1 cellular context compared by ENCODE assay signal in genomic region chr12:92041742-92042141, GRCh38.
TF ChIP-seq lines count a peak whose summit lies in the region.

No MANE protein-coding gene starts in this region.

TF ChIP-seq in HepG2, 621 proteins besides CTCF, POLR2A, EP300 and RAD21 (continued from another document):
- TF ChIP-seq IRX3 (CRISPR knock-in tag; IDR thresholded peaks at IDR 0.05; ENCODE audit: borderline replicate concordance, low read depth): no peak
- TF ChIP-seq HOXA9 (CRISPR knock-in tag; IDR thresholded peaks at IDR 0.05; ENCODE audit: borderline replicate concordance): no peak
- TF ChIP-seq ZBTB1 (CRISPR knock-in tag; IDR thresholded peaks at IDR 0.05; ENCODE audit: borderline replicate concordance): no peak
- TF ChIP-seq ZNF468 (CRISPR knock-in tag; IDR thresholded peaks at IDR 0.05): no peak
- TF ChIP-seq ZNF7 (CRISPR knock-in tag; IDR thresholded peaks at IDR 0.05): no peak
- no peak for TF ChIP-seq CEBPZ (IDR thresholded peaks at IDR 0.05; ENCODE audit: low read length)
- TF ChIP-seq JUND (CRISPR knock-in tag; IDR thresholded peaks at IDR 0.05): no peak
- TF ChIP-seq FOSL1 (CRISPR knock-in tag; IDR thresholded peaks at IDR 0.05; ENCODE audit: borderline replicate concordance): no peak
- TF ChIP-seq TAF15 (IDR thresholded peaks at IDR 0.05; ENCODE audit: low read depth, low read length, poor library complexity, severe bottlenecking): no peak
TF ChIP-seq in HepG2: peak in this region for 0.
